Comparison of ENCODE assay signal across 7 cellular contexts in the genomic region with DNA sequence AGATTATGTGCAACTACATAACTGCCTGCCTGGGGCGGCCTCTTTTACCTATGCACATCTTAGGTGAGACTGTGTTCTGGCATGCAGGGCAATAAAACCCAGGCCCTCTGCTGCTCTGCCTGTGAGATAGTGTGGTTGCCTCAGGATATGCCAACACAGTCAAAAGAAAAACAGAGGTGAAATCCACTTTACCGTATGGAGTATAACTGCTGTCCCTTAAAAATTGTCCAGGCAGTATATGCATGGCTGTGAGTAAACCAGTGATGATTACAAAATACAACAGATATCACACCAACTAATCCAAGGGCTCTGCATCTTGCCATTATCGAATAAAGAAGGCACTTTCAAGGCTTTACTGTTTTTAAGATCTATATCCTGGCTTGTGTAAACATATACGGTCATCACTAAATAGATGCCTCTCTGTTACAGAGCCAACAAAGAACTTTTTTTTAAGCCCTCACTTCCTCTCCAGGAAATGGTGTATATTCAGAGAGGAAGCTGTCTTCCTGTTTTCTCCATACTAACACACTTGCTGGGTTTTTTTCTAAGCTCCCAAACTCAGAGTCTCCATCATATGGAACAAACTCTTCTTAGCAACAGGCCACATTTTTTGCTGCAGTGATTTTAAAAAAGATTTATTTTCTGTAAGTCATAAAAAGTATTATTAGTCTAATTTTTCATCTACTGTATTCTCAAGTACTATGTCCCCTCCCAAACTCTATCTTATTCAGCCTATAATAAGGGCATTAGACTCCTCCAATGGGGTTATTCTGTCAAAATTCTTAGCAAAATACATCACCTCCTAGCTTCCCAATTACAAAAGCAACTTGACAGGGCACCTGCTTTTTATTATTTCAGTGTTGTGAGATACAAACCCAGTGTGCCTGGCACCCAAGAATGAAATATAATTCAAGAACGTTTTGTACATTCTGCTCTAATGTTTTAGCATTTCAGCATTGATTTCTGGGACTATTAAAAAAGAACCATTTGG.
DNase-seq lines count a peak whose midpoint lies in the region; ATAC-seq and TF ChIP-seq lines count a peak whose summit lies in the region.

No MANE protein-coding gene starts in this region.

- no peaks in the 10 kb centered on the region for H3K36me3 ChIP-seq in HEK293 (ENCODE audit: control insufficient read depth in 2 of 2, insufficient read depth in 1 of 2, low read length in 2 of 2)
- no peaks in the 10 kb centered on the region for H3K36me3 ChIP-seq in SJCRH30
- H3K36me3 ChIP-seq in esophagus squamous epithelium: no peaks in the 10 kb centered on the region

- H3K4me3 ChIP-seq in HEK293 (ENCODE audit: low read depth, low read length) (no peak overlapping the region), SJCRH30 (peak overlapping the region; percentile 21; the same call in 1 of the 2 replicates), esophagus squamous epithelium (no peak overlapping the region)

- POLR2A ChIA-PET in HEK293 (lab: Yijun Ruan, JAX): no interaction called here

- H3K4me1 ChIP-seq in HEK293 (ENCODE audit: control insufficient read depth, insufficient read depth, low read length) (peaks cover 3% of the 10 kb centered on the region; the same call in 1 of the 2 replicates), SJCRH30 (peaks cover 11% of the 10 kb centered on the region), esophagus squamous epithelium (peaks cover 8 to 39% (median 13%) of the 10 kb centered on the region in 3 donors)

- no peaks in the 10 kb centered on the region for H3K36me3 Mint-ChIP-seq in stimulated activated effector memory CD8-positive, alpha-beta T cell treated with anti-CD3 and anti-CD28 coated beads, Interleukin-12 subunit alpha, Interleukin-12 subunit beta, amount 100 ng/mL, for 72 hours

- intact Hi-C loops in esophagus squamous epithelium (cut with DNase I): no loop called here

- H3K27me3 ChIP-seq in SJCRH30: no peaks in the 10 kb centered on the region
- H3K27me3 ChIP-seq in esophagus squamous epithelium: no peaks in the 10 kb centered on the region

- H3K9me3 ChIP-seq in HEK293 (ENCODE audit: control insufficient read depth, insufficient read depth, low read depth, low read length): no peaks in the 10 kb centered on the region
- no peaks in the 10 kb centered on the region for H3K9me3 ChIP-seq in SJCRH30 (replicated peaks)
- H3K9me3 ChIP-seq in esophagus squamous epithelium: no peaks in the 10 kb centered on the region

- no peak for TF ChIP-seq POLR2A in esophagus squamous epithelium (IDR thresholded peaks at IDR 0.05)

- CTCF ChIA-PET in HEK293 (lab: Yijun Ruan, JAX): interaction anchor here (0.7 to 1.0 kb wide), 2 partner anchors 50 to 283 kb away, joined by 3 to 6 read pairs; no protein-coding TSS in a partner anchor

- H3K27ac Mint-ChIP-seq in stimulated activated effector memory CD8-positive, alpha-beta T cell treated with anti-CD3 and anti-CD28 coated beads, Interleukin-12 subunit alpha, Interleukin-12 subunit beta, amount 100 ng/mL, for 72 hours: peak overlapping the region; percentile 92

- TF ChIP-seq CTCF in HEK293 (tag by site-specific recombination; IDR thresholded peaks at IDR 0.05) (no peak), esophagus squamous epithelium (IDR thresholded peaks at IDR 0.05) (no peak)

- WGBS in esophagus squamous epithelium, 2 donors: 20 to 24% methylated on average over 5 of the region's 5 CpGs

- H3K27ac ChIP-seq in HEK293 (ENCODE audit: extremely low read depth, low read depth, low read length) (peak overlapping the region; percentile 13; the same call in 1 of the 2 replicates), SJCRH30 (peak overlapping the region; percentile 34), esophagus squamous epithelium (peak overlapping the region; percentile 21 to 74 (median 60))

- no peak for ATAC-seq in stimulated activated effector memory CD8-positive, alpha-beta T cell treated with anti-CD3 and anti-CD28 coated beads, Interleukin-12 subunit alpha, Interleukin-12 subunit beta, amount 100 ng/mL, for 72 hours

- peak overlapping the region; percentile 44 for H3K4me3 Mint-ChIP-seq in stimulated activated effector memory CD8-positive, alpha-beta T cell treated with anti-CD3 and anti-CD28 coated beads, Interleukin-12 subunit alpha, Interleukin-12 subunit beta, amount 100 ng/mL, for 72 hours

- peaks cover 76% of the 10 kb centered on the region for H3K4me1 Mint-ChIP-seq in stimulated activated effector memory CD8-positive, alpha-beta T cell treated with anti-CD3 and anti-CD28 coated beads, Interleukin-12 subunit alpha, Interleukin-12 subunit beta, amount 100 ng/mL, for 72 hours

- DNase-seq in SJCRH30 (peak in 1 of 2 experiments; percentile 39), esophagus squamous epithelium (lab: John Stamatoyannopoulos, UW) (no peak), NCI-H1092 treated with DMSO at 0.1 percent for 48 hours (lab: John Stamatoyannopoulos, UW) (no peak), germinal center (ENCODE audit: low spot score) (no peak), inferior parietal cortex (ENCODE audit: extremely low spot score) (no peak)
- DNase-seq in stimulated activated effector memory CD8-positive, alpha-beta T cell treated with anti-CD3 and anti-CD28 coated beads, Interleukin-12 subunit alpha, Interleukin-12 subunit beta, amount 100 ng/mL, for 72 hours (ENCODE audit: low spot score in 2 of 2): no peak

- H3K9me3 Mint-ChIP-seq in stimulated activated effector memory CD8-positive, alpha-beta T cell treated with anti-CD3 and anti-CD28 coated beads, Interleukin-12 subunit alpha, Interleukin-12 subunit beta, amount 100 ng/mL, for 72 hours: no peaks in the 10 kb centered on the region

TF ChIP-seq in HEK293, 187 proteins besides CTCF, POLR2A, EP300 and RAD21:
- peak; percentile 93 for TF ChIP-seq ZNF335 (tag by site-specific recombination; conservative IDR thresholded peaks at IDR 0.05)
- TF ChIP-seq, protein P1, sequence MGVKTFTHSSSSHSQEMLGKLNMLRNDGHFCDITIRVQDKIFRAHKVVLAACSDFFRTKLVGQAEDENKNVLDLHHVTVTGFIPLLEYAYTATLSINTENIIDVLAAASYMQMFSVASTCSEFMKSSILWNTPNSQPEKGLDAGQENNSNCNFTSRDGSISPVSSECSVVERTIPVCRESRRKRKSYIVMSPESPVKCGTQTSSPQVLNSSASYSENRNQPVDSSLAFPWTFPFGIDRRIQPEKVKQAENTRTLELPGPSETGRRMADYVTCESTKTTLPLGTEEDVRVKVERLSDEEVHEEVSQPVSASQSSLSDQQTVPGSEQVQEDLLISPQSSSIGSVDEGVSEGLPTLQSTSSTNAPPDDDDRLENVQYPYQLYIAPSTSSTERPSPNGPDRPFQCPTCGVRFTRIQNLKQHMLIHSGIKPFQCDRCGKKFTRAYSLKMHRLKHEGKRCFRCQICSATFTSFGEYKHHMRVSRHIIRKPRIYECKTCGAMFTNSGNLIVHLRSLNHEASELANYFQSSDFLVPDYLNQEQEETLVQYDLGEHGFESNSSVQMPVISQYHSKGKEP (tag by site-specific recombination; IDR thresholded peaks at IDR 0.05): peak; percentile 31; the same call in 1 of the 2 replicates
- TF ChIP-seq ZFP41 (tag by site-specific recombination; IDR thresholded peaks at IDR 0.05; ENCODE audit: borderline replicate concordance): no peak
- TF ChIP-seq ZXDB (tag by site-specific recombination; IDR thresholded peaks at IDR 0.05): no peak
- TF ChIP-seq TRIM28 (IDR thresholded peaks at IDR 0.05; ENCODE audit: borderline replicate concordance, low read length): peak; percentile 55; the same call in 1 of the 2 replicates
- TF ChIP-seq, protein P2, sequence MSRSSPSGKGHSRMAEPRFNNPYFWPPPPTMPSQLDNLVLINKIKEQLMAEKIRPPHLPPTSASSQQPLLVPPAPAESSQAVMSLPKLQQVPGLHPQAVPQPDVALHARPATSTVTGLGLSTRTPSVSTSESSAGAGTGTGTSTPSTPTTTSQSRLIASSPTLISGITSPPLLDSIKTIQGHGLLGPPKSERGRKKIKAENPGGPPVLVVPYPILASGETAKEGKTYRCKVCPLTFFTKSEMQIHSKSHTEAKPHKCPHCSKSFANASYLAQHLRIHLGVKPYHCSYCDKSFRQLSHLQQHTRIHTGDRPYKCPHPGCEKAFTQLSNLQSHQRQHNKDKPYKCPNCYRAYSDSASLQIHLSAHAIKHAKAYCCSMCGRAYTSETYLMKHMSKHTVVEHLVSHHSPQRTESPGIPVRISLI (tag by site-specific recombination; IDR thresholded peaks at IDR 0.05): peak; percentile 68; the same call in 1 of the 2 replicates
- TF ChIP-seq ZNF600 (tag by site-specific recombination; IDR thresholded peaks at IDR 0.05): peak; percentile 59; the same call in 1 of the 2 replicates
